8 cellular contexts compared by ENCODE assay signal in genomic region chr17:17919169-17920107, GRCh38. TPM values are rescaled to one million over a fixed set of nuclear protein-coding genes. Genes with fewer than 3 reads are reported as not detected.
DNase-seq lines count a peak whose midpoint lies in the region; ATAC-seq and TF ChIP-seq lines count a peak whose summit lies in the region.

No MANE protein-coding gene starts in this region.

- DNase-seq in NCI-H1436 treated with DMSO at 0.1 percent for 48 hours (lab: John Stamatoyannopoulos, UW) (peak; percentile 13), T-helper 9 cell (peak; percentile 49), astrocyte of the spinal cord (ENCODE audit: low read depth, low spot score) (peak; percentile 82), hypothalamus (lab: John Stamatoyannopoulos, UW) (peak in 38 of 51 donors; percentile 15 to 84 (median 49)), spleen (peak; percentile 82)

- no peak overlapping the region for H3K4me3 ChIP-seq in astrocyte of the spinal cord (ENCODE audit: low read depth, low read length)
- H3K4me3 ChIP-seq in spleen: no peak overlapping the region

- intact Hi-C loops in spleen (cut with DNase I; ENCODE audit: low total_unique reads): loop anchor here (10.0 kb wide), 1 partner anchor 105 kb away; no protein-coding TSS in a partner anchor

- in situ Hi-C loops in astrocyte of the spinal cord (cut with HindIII; ENCODE audit: low sequenced_read_pairs): no loop called here

- TF ChIP-seq CTCF in GM12872 (IDR thresholded peaks at IDR 0.05; ENCODE audit: insufficient read depth, low read depth, low read length) (peak; percentile 84), astrocyte of the spinal cord (IDR thresholded peaks at IDR 0.05; ENCODE audit: low read depth, low read length) (peak; percentile 87), spleen (IDR thresholded peaks at IDR 0.05 in 8 of 11, conservative IDR thresholded peaks at IDR 0.05 in 3 of 11) (peak; percentile 38 to 77 (median 69))

- no peak for ATAC-seq in HG03342 (IDR thresholded peaks at IDR 0.05; ENCODE audit: unreplicated experiment)
- no peak for ATAC-seq in GM18498 (IDR thresholded peaks at IDR 0.05; ENCODE audit: unreplicated experiment)

- H3K9me3 ChIP-seq in spleen: no peaks in the 10 kb centered on the region

- no peaks in the 10 kb centered on the region for H3K36me3 ChIP-seq in spleen

- H3K4me1 ChIP-seq in spleen: peaks cover 0 to 47% (median 18%) of the 10 kb centered on the region in 6 donors

- no peaks in the 10 kb centered on the region for H3K27me3 ChIP-seq in spleen (replicated peaks in 1 of 7)

- 32 to 53% (median 42%) methylated on average over 5 of the region's 5 CpGs for WGBS in spleen, 5 donors

- no peak overlapping the region for H3K27ac ChIP-seq in spleen

- no peak for TF ChIP-seq POLR2A in spleen (IDR thresholded peaks at IDR 0.05)

RNA-seq across cellular contexts. Expression of gene TOM1L2, which starts 52.8 kb away (rescaled TPM):
- 10 to 100 TPM; 27.0 to 82.6 (median 56.5) TPM for total RNA-seq in spleen
- polyA plus RNA-seq in spleen: 10 to 100 TPM in 1 of 3 donors, 1 to 10 TPM in 2; 5.3 to 17.6 (median 7.7) TPM

RNA-seq across cellular contexts. Expression of gene DRC3, which starts 53.2 kb away (rescaled TPM):
- 1 to 10 TPM in 5 of 7 donors, under 1 TPM in 2; 0.37 to 7.3 (median 2.3) TPM for total RNA-seq in spleen
- polyA plus RNA-seq in spleen: 1 to 10 TPM in 2 of 3 donors, under 1 TPM in 1; 0.93 to 2.4 (median 2.3) TPM

Comparison
In these comparisons a context has a peak if more than half of its experiments do, and no peak if none do; other contexts are left out.
1. DNase-seq: peak in every context shown above with its lines; median percentile 82 in astrocyte of the spinal cord; 82 in spleen; 49 in T-helper 9 cell; 49 in hypothalamus; 13 in NCI-H1436 treated with DMSO at 0.1 percent for 48 hours.